ENCODE assay signal across 9 cellular contexts in genomic region chr3:183533410-183534132, GRCh38. TPM values are rescaled to one million over a fixed set of nuclear protein-coding genes. Genes with fewer than 3 reads are reported as not detected.
DNase-seq lines count a peak whose midpoint lies in the region; ATAC-seq and TF ChIP-seq lines count a peak whose summit lies in the region.
"Had no signal": no experiment of that assay in that cellular context is flagged by ENCODE, and none has a peak within 500 bp of the region (broad histone marks: within the 10 kb centered on the region; RNA-seq: fewer than 3 reads in every experiment).

No MANE protein-coding gene starts in this region.

- no peak overlapping the region for H3K4me3 ChIP-seq in smooth muscle cell
- H3K4me3 ChIP-seq: A549 had no signal

- peak overlapping the region; percentile 43 for H3K4me2 ChIP-seq in smooth muscle cell
- H3K4me2 ChIP-seq: A549 had no signal

- DNase-seq in activated CD4-positive, CD25-positive, alpha-beta regulatory T cell treated with anti-CD3 and anti-CD28 coated beads, Interleukin-2, amount 50 U/mL, for 72 hours: no peak
- DNase-seq in smooth muscle cell (lab: John Stamatoyannopoulos, UW; ENCODE audit: unreplicated experiment): no peak
- DNase-seq in COLO829 (ENCODE audit: low spot score): no peak
- DNase-seq in LoVo (ENCODE audit: low spot score): no peak
- no peak for DNase-seq in effector CD4-positive, alpha-beta T cell

- H2AFZ ChIP-seq in smooth muscle cell (ENCODE audit: low read depth): peak overlapping the region; percentile 68

- H3K27me3 ChIP-seq in smooth muscle cell (ENCODE audit: low read depth): no peaks in the 10 kb centered on the region

- no peaks in the 10 kb centered on the region for H3K36me3 Mint-ChIP-seq in brain

- peak overlapping the region in 3 of 5 experiments; percentile 13 to 83 (median 50) for H3K27ac Mint-ChIP-seq in brain

- H3K4me1 ChIP-seq in smooth muscle cell (ENCODE audit: low read depth): peaks cover 13% of the 10 kb centered on the region
- H3K4me1 ChIP-seq: A549 had no signal

- no peaks in the 10 kb centered on the region for H4K20me1 ChIP-seq in smooth muscle cell (ENCODE audit: low read depth)

- H3K9ac ChIP-seq in smooth muscle cell (ENCODE audit: low read depth): peak overlapping the region; percentile 60

- ATAC-seq in activated CD4-positive, CD25-positive, alpha-beta regulatory T cell treated with anti-CD3 and anti-CD28 coated beads, Interleukin-2, amount 50 U/mL, for 24 hours: peak; percentile 29 to 39
- peak; percentile 48 for ATAC-seq in HG03064 (IDR thresholded peaks at IDR 0.05; ENCODE audit: low read depth, unreplicated experiment)

- H3K9me3 ChIP-seq in smooth muscle cell (replicated peaks; ENCODE audit: low read depth): no peaks in the 10 kb centered on the region
- H3K9me3 ChIP-seq: A549 had no signal

- H3K4me1 Mint-ChIP-seq in brain: peaks cover 17% of the 10 kb centered on the region

- H3K27ac ChIP-seq in smooth muscle cell (ENCODE audit: low read depth): peak overlapping the region; percentile 83
- H3K27ac ChIP-seq: A549 had no signal

- peaks cover 4% of the 10 kb centered on the region for H3F3A ChIP-seq in smooth muscle cell (ENCODE audit: low read depth)

- TF ChIP-seq CTCF in brain (conservative IDR thresholded peaks at IDR 0.05) (no peak), smooth muscle cell (IDR thresholded peaks at IDR 0.05; ENCODE audit: borderline replicate concordance, insufficient read depth, poor library complexity, severe bottlenecking) (no peak)

- no peaks in the 10 kb centered on the region for H3K36me3 ChIP-seq in smooth muscle cell (ENCODE audit: low read depth)

- 32% methylated on average over 10 of the region's 10 CpGs for WGBS in smooth muscle cell (ENCODE audit: low lambda C conversion rate)

- H3K27me3 Mint-ChIP-seq in brain: peaks cover 18% of the 10 kb centered on the region

- H3K79me2 ChIP-seq in smooth muscle cell (ENCODE audit: low read depth): no peaks in the 10 kb centered on the region

- H3K4me3 Mint-ChIP-seq in brain: peak overlapping the region in 1 of 5 experiments; percentile 10

- peaks cover 0 to 4% (median 0%) of the 10 kb centered on the region in 5 experiments for H3K9me3 Mint-ChIP-seq in brain

RNA-seq across cellular contexts. Expression of gene KLHL6, which starts 21.9 kb away (rescaled TPM):
- polyA plus RNA-seq in brain (ENCODE audit: insufficient read depth, low read depth, low replicate concordance) (0.15 TPM), smooth muscle cell (not detected in 2 replicates)
- total RNA-seq in smooth muscle cell: 0.22 and 0.40 TPM in 2 replicates
- polyA plus RNA-seq: A549 had no signal
